Comparison of ENCODE assay signal across 22 cellular contexts in the genomic region with DNA sequence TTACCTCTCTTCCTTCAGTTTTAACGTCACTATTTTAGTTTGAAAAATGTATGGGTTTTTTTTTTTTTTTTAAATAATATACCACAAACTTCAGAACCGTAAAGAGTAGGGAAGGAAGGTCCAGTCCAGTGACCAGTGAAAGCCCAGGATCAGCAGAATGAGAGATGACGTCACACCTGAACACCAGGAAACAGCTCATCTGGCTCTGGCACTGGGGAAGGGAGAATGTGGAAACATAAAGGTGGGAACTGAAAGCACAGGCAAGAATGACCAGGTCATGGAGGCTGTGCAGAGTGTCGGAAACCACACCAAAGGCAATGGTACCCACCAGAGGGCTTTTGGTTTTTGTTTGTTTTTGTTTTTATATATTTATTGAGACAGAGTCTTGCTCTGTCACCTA.
"Had no signal": no experiment of that assay in that cellular context is flagged by ENCODE, and none has a peak within 500 bp of the region (broad histone marks: within the 10 kb centered on the region; RNA-seq: fewer than 3 reads in every experiment).

No MANE protein-coding gene starts in this region.

- ATAC-seq: Right ventricle myocardium inferior, SK-N-SH treated with all-trans-retinoic acid at 6 μM for 48 hours had no signal

- H3K4me2 ChIP-seq: PC-9 had no signal

- FAIRE-seq: HTR-8/SVneo had no signal

- H3K9me3 ChIP-seq: MG63, Peyer's patch, SJCRH30 had no signal

- DNase-seq: Karpas-422, KG1, MG63, NCI-H1092, NCI-H1105 treated with DMSO at 0.1 percent for 48 hours, NCI-H1436, NCI-H187, NCI-H2029, NCI-H2081 treated with DMSO at 0.1 percent for 48 hours, NCI-H2171, NCI-H226, NCI-H446, NCI-H510A, NCI-H524 treated with DMSO at 0.1 percent for 48 hours, PC-9, Peyer's patch, SHP77 treated with DMSO at 0.1 percent for 48 hours, SJCRH30, T-helper 2 cell had no signal

- H3K27ac ChIP-seq: PC-9, Peyer's patch, SJCRH30 had no signal

- H3K4me1 ChIP-seq: Peyer's patch, SJCRH30 had no signal

- H3K4me3 ChIP-seq: MG63, PC-9, Peyer's patch, SJCRH30 had no signal

- H3K36me3 ChIP-seq: MG63, Peyer's patch, SJCRH30 had no signal

- H3K27me3 ChIP-seq: MG63, Peyer's patch, SJCRH30 had no signal

- H2AFZ ChIP-seq: PC-9 had no signal
